13 cellular contexts compared by ENCODE assay signal in the genomic region with DNA sequence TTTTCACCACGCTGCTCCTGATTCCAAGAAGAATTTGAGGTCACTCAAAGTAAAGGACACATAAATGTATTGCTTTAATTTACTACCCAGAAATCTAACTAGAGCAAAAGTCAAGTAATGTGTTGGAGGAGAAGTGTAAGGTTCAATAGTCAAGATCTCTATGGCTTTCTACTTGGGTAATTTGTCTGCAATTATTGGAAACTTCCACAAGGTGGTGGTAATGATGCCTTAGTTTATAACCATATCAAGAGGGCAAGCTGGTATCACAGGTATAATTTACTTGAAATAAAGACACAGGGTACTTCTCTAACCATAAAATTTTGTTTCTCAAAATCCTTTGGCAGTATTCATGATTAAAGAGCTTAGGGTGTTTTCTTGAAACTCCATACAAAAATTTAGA. TPM values are rescaled to one million over a fixed set of nuclear protein-coding genes. Genes with fewer than 3 reads are reported as not detected.
DNase-seq lines count a peak whose midpoint lies in the region; ATAC-seq and TF ChIP-seq lines count a peak whose summit lies in the region.
"Had no signal": no experiment of that assay in that cellular context is flagged by ENCODE, and none has a peak within 500 bp of the region (broad histone marks: within the 10 kb centered on the region; RNA-seq: fewer than 3 reads in every experiment).

No MANE protein-coding gene starts in this region.

- no peaks in the 10 kb centered on the region for H3K36me3 ChIP-seq in breast epithelium

- no peak overlapping the region for H3K4me3 ChIP-seq in breast epithelium
- H3K4me3 ChIP-seq in epithelial cell of esophagus (ENCODE audit: low read length): no peak overlapping the region
- H3K4me3 ChIP-seq in lower leg skin (ENCODE audit: low read depth, poor library complexity, severe bottlenecking): no peak overlapping the region

- no peaks in the 10 kb centered on the region for H3K27me3 Mint-ChIP-seq in MCF 10A (ENCODE audit: insufficient read depth, unreplicated experiment)
- no peaks in the 10 kb centered on the region for H3K27me3 Mint-ChIP-seq in Calu3 (ENCODE audit: unreplicated experiment)
- H3K27me3 Mint-ChIP-seq: B cell had no signal

- POLR2A ChIA-PET in MCF 10A (lab: Yijun Ruan, JAX): interaction anchor here (0.6 kb wide), 1 partner anchor 1470 kb away, joined by 3 read pairs; no protein-coding TSS in a partner anchor

- H3K27ac ChIP-seq in breast epithelium: no peak overlapping the region
- H3K27ac ChIP-seq: HL-60 had no signal

- TF ChIP-seq POLR2A in breast epithelium (IDR thresholded peaks at IDR 0.05) (no peak), lower leg skin (IDR thresholded peaks at IDR 0.05) (no peak)

- no peaks in the 10 kb centered on the region for H3K9me3 ChIP-seq in breast epithelium

- intact Hi-C loops in MCF 10A (cut with micrococcal nuclease) (loop anchor here (2.0 to 10.0 kb wide), 2 partner anchors 229 to 249 kb away; no protein-coding TSS in a partner anchor), breast epithelium (cut with DNase I; ENCODE audit: low total_unique reads) (loop anchor here (2.0 kb wide), 1 partner anchor 67 kb away; no protein-coding TSS in a partner anchor), Calu3 (cut with micrococcal nuclease; ENCODE audit: unreplicated experiment) (loop anchor here (10.0 kb wide), 1 partner anchor 251 kb away; no protein-coding TSS in a partner anchor), lower leg skin (cut with DNase I; ENCODE audit: low total_unique reads) (no loop called here)

- no peak for TF ChIP-seq CTCF in MCF 10A (IDR thresholded peaks at IDR 0.05; ENCODE audit: unreplicated experiment)
- TF ChIP-seq CTCF in breast epithelium (IDR thresholded peaks at IDR 0.05): no peak
- TF ChIP-seq CTCF in epithelial cell of esophagus (IDR thresholded peaks at IDR 0.05; ENCODE audit: insufficient read depth, low read depth, low read length, missing control alignments): no peak
- TF ChIP-seq CTCF in Calu3 (IDR thresholded peaks at IDR 0.05; ENCODE audit: unreplicated experiment): no peak
- TF ChIP-seq CTCF in lower leg skin (IDR thresholded peaks at IDR 0.05): no peak

- H3K36me3 Mint-ChIP-seq in MCF 10A (ENCODE audit: insufficient read depth, unreplicated experiment) (no peaks in the 10 kb centered on the region), Calu3 (ENCODE audit: insufficient read depth, unreplicated experiment) (no peaks in the 10 kb centered on the region)

- DNase-seq in MCF 10A (ENCODE audit: unreplicated experiment) (peak; percentile 30), breast epithelium (ENCODE audit: low spot score in 2 of 2) (no peak), NCI-H748 treated with DMSO at 0.1 percent for 48 hours (lab: John Stamatoyannopoulos, UW) (peak; percentile 12), epithelial cell of esophagus (ENCODE audit: low read depth) (peak; percentile 8), NCI-H446 treated with DMSO at 0.1 percent for 48 hours (lab: John Stamatoyannopoulos, UW) (no peak), Calu3 (no peak), lower leg skin (ENCODE audit: low spot score in 2 of 2) (no peak)
- DNase-seq: activated naive CD4-positive, alpha-beta T cell treated with anti-CD3 and anti-CD28 coated beads, Interleukin-2, amount 50 U/mL, for 16 hours; left colon; NCI-H510A had no signal

- H3K4me1 Mint-ChIP-seq in MCF 10A (ENCODE audit: insufficient read depth, unreplicated experiment) (no peaks in the 10 kb centered on the region), Calu3 (ENCODE audit: low read depth, unreplicated experiment) (peaks cover 11% of the 10 kb centered on the region)

- BruUV-seq in MCF 10A (replicated peaks; lab: Mats Ljungman, UMichigan) (no TSS peak), Calu3 (replicated peaks; lab: Mats Ljungman, UMichigan) (no TSS peak)

- H3K27ac Mint-ChIP-seq in MCF 10A (ENCODE audit: low read depth, unreplicated experiment) (no peak overlapping the region), Calu3 (ENCODE audit: unreplicated experiment) (no peak overlapping the region)
- H3K27ac Mint-ChIP-seq: B cell had no signal

- peaks cover 0 to 3% of the 10 kb centered on the region in 2 donors for H3K27me3 ChIP-seq in breast epithelium

- no peaks in the 10 kb centered on the region for H3K4me1 ChIP-seq in breast epithelium

- CTCF ChIA-PET in MCF 10A (lab: Yijun Ruan, JAX): interaction anchor here (0.8 kb wide), 1 partner anchor 250 kb away, joined by 3 read pairs; no protein-coding TSS in a partner anchor
- CTCF ChIA-PET in Calu3 (lab: Charles Lee): no interaction called here

- WGBS in lower leg skin, 2 donors: 31 to 35% methylated on average over 1 of the region's 1 CpG

- ATAC-seq in GM18520 (IDR thresholded peaks at IDR 0.05; ENCODE audit: unreplicated experiment): no peak
- ATAC-seq: left colon had no signal

- H3K4me3 Mint-ChIP-seq in MCF 10A (ENCODE audit: unreplicated experiment) (no peak overlapping the region), Calu3 (ENCODE audit: low read depth, unreplicated experiment) (no peak overlapping the region)
- H3K4me3 Mint-ChIP-seq: B cell had no signal

- peaks cover 8% of the 10 kb centered on the region for H3K9me3 Mint-ChIP-seq in MCF 10A (ENCODE audit: unreplicated experiment)
- H3K9me3 Mint-ChIP-seq in Calu3 (ENCODE audit: low read depth, unreplicated experiment): no peaks in the 10 kb centered on the region

RNA-seq across cellular contexts. Expression of a gene that starts 10.2 kb away (rescaled TPM):
- not detected in 2 replicates for total RNA-seq in MCF 10A (2022)
- 1 to 10 TPM in 2 of 3 donors, under 1 TPM in 1; 0.98 to 2.6 (median 1.9) TPM for total RNA-seq in breast epithelium
- not detected in 2 replicates for total RNA-seq in Calu3 (2022)
- under 1 TPM in 2 of 4 donors, not detected in 2; 0.12 to 0.58 TPM for total RNA-seq in lower leg skin
- total RNA-seq: B cell had no signal

Comparison
In these comparisons a context has a peak if more than half of its experiments do, and no peak if none do; other contexts are left out.
1. DNase-seq: peak in MCF 10A (single experiment), NCI-H748 treated with DMSO at 0.1 percent for 48 hours (single experiment) and epithelial cell of esophagus (single experiment); none in breast epithelium (0 of 2), NCI-H446 treated with DMSO at 0.1 percent for 48 hours (single experiment), Calu3 (single experiment) and lower leg skin (0 of 2).